ENCODE assay signal across 26 cellular contexts in genomic region chr4:141724646-141725045, GRCh38.
"Had no signal": no experiment of that assay in that cellular context is flagged by ENCODE, and none has a peak within 500 bp of the region (broad histone marks: within the 10 kb centered on the region; RNA-seq: fewer than 3 reads in every experiment).

No MANE protein-coding gene starts in this region.

- DNase-seq: activated CD4-positive, alpha-beta memory T cell treated with anti-CD3 and anti-CD28 coated beads, Interleukin-2, amount 10 ng/mL, durations not matched to agents 7 days and 5 days; activated CD4-positive, alpha-beta T cell treated with anti-CD3 and anti-CD28 coated beads for 1 hour; activated CD4-positive, alpha-beta T cell treated with anti-CD3 and anti-CD28 coated beads for 48 hours; activated CD4-positive, CD25-positive, alpha-beta regulatory T cell; activated CD8-positive, alpha-beta memory T cell treated with anti-CD3 and anti-CD28 coated beads for 24 hours; activated CD8-positive, alpha-beta memory T cell treated with anti-CD3 and anti-CD28 coated beads, Interleukin-2, amount 10 ng/mL, durations not matched to agents 7 days and 5 days; activated CD8-positive, alpha-beta memory T cell treated with anti-CD3 and anti-CD28 coated beads, Interleukin-2, amount 50 U/mL, for 48 hours; activated effector memory CD4-positive, alpha-beta T cell treated with Interleukin-2 at 50 U/mL for 16 hours; activated naive CD4-positive, alpha-beta T cell treated with anti-CD3 and anti-CD28 coated beads, Interleukin-2, amount 10 ng/mL, durations not matched to agents 7 days and 5 days; activated naive CD8-positive, alpha-beta T cell treated with anti-CD3 and anti-CD28 coated beads, Interleukin-2, amount 50 U/mL, for 24 hours; activated T-cell treated with anti-CD3 and anti-CD28 coated beads, Interleukin-2, amount 50 U/mL, for 48 hours; anterior cingulate cortex; caudate nucleus; Karpas-422; NCI-H1105; NCI-H1417 treated with DMSO at 0.1 percent for 48 hours; NCI-H187 treated with DMSO at 0.1 percent for 48 hours; NCI-H2171; NCI-H510A treated with DMSO at 0.1 percent for 48 hours; NCI-H526 treated with DMSO at 0.1 percent for 48 hours; OCI-M1; SHP77; SJCRH30; T1000; WERI-Rb-1 had no signal

- FAIRE-seq: bronchial epithelial cell had no signal
